Comparison of ENCODE assay signal across 17 cellular contexts in the genomic region with DNA sequence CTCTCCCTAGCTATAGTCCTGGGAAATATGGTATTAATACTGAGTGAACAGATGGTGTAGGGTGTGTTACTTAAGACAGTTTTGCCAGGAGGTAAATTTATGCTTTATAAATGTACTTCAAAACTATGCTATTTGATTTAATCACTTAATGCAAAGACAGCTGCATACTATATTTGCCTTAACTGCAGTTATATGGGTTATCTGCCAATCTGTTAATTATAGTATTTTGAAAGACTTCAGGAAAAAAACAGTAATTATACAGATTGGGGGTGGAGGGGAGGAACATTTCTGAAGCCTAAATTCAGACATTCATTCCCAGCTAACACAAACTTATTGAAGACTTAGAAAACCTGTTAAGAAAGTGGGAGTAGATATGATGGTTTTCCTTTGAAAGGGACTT.
"Had no signal": no experiment of that assay in that cellular context is flagged by ENCODE, and none has a peak within 500 bp of the region (broad histone marks: within the 10 kb centered on the region; RNA-seq: fewer than 3 reads in every experiment).

No MANE protein-coding gene starts in this region.

- H3K9me3 ChIP-seq: gastrocnemius medialis, sigmoid colon, thoracic aorta, upper lobe of left lung had no signal

- H3K36me3 ChIP-seq: gastrocnemius medialis, sigmoid colon, thoracic aorta, upper lobe of left lung, WERI-Rb-1 had no signal

- H3K4me3 ChIP-seq: gastrocnemius medialis, lung, sigmoid colon, thoracic aorta, upper lobe of left lung had no signal

- ATAC-seq: esophagus mucosa; gastrocnemius medialis; left lobe of liver; stimulated activated memory B cell treated with anti-CD40 and anti-IgM and Interleukin-4, amounts not matched to agents 10 μg/mL and 1 μg/mL and 100 μg/mL, for 72 hours had no signal

- DNase-seq: activated CD4-positive, alpha-beta T cell treated with anti-CD3 and anti-CD28 coated beads, Interleukin-2, amount 50 U/mL, for 48 hours; amniotic stem cell; effector CD4-positive, alpha-beta T cell; gastrocnemius medialis; head of caudate nucleus; kidney; nephron progenitor cell; nucleus accumbens; sigmoid colon; stimulated activated CD4-positive, alpha-beta T cell treated with anti-CD3 and anti-CD28 coated beads, Interleukin-4, amount 100 ng/mL, for 4 hours; upper lobe of left lung; WERI-Rb-1 had no signal

- H3K27me3 ChIP-seq: gastrocnemius medialis, sigmoid colon, upper lobe of left lung had no signal
